ENCODE assay signal across 7 cellular contexts in the genomic region with DNA sequence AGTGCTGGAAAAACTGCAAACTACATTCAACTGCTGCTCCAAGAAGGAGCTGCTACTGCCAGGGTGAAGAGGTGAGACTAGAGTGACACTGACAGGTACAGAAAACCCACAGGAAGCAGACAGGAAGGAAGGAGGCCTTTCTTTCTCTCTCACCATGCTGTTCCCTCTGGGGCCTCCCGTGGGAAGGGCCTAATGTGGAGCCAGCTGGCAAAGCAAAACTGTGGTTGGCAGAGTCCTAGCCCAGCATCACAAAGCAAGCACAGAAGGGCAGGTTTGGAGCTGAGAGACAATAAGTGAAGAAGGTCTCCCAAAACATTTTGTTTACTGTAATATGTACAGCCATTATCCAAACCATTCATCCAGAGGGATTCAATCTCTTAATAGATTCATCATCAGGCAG.
DNase-seq lines count a peak whose midpoint lies in the region; ATAC-seq and TF ChIP-seq lines count a peak whose summit lies in the region.

No MANE protein-coding gene starts in this region.

- no peak for DNase-seq in Caco-2
- DNase-seq in LHCN-M2 (ENCODE audit: low read depth): peak; percentile 76
- DNase-seq in myocyte (ENCODE audit: low read depth): peak; percentile 57
- no peak for DNase-seq in NOMO-1 treated with dmso at 0.1 percent for 144 hours (lab: John Stamatoyannopoulos, UW; ENCODE audit: unreplicated experiment)
- DNase-seq in islet precursor cell: no peak

- POLR2A ChIA-PET in Caco-2 (lab: Charles Lee): no interaction called here

- no TSS peak for BruUV-seq in Caco-2 (replicated peaks; lab: Mats Ljungman, UMichigan)

- no peaks in the 10 kb centered on the region for H3K36me3 ChIP-seq in Caco-2 (ENCODE audit: control insufficient read depth, insufficient read depth, low read length)

- H3K27me3 Mint-ChIP-seq in Caco-2 (ENCODE audit: insufficient read depth, unreplicated experiment): no peaks in the 10 kb centered on the region

- H3K4me3 Mint-ChIP-seq in Caco-2 (ENCODE audit: unreplicated experiment): no peak overlapping the region

- no peaks in the 10 kb centered on the region for H3K27me3 ChIP-seq in Caco-2 (replicated peaks; ENCODE audit: control insufficient read depth, insufficient read depth, low read length)

- H3K27ac Mint-ChIP-seq in Caco-2 (ENCODE audit: unreplicated experiment): peak overlapping the region; percentile 97

- peak overlapping the region; percentile 97 for H3K27ac ChIP-seq in angular gyrus (ENCODE audit: low read depth, low read length)

- peaks cover 45% of the 10 kb centered on the region for H3K4me1 Mint-ChIP-seq in Caco-2 (ENCODE audit: low read depth, unreplicated experiment)

- no peak for TF ChIP-seq CTCF in Caco-2 (IDR thresholded peaks at IDR 0.05; ENCODE audit: insufficient read depth in 1 of 2, low read depth in 1 of 2, low read length in 1 of 2, severe bottlenecking in 1 of 2, unreplicated experiment in 1 of 2)

- peaks cover 10% of the 10 kb centered on the region for H3K36me3 Mint-ChIP-seq in Caco-2 (ENCODE audit: insufficient read depth, unreplicated experiment)

- no peak for ATAC-seq in GM19467 (IDR thresholded peaks at IDR 0.05; ENCODE audit: unreplicated experiment)

- H3K4me1 ChIP-seq in Caco-2: peaks cover 61% of the 10 kb centered on the region

- H3K9me3 ChIP-seq in Caco-2: no peaks in the 10 kb centered on the region

- peaks cover 7% of the 10 kb centered on the region for H3K9me3 Mint-ChIP-seq in Caco-2 (ENCODE audit: unreplicated experiment)

- intact Hi-C loops in Caco-2 (cut with micrococcal nuclease; ENCODE audit: unreplicated experiment): no loop called here

- H3K4me3 ChIP-seq in Caco-2 (ENCODE audit: low read depth, low read length): no peak overlapping the region

- CTCF ChIA-PET in Caco-2 (lab: Charles Lee): interaction anchor here (2.1 kb wide), 1 partner anchor 31 kb away, joined by 5 read pairs; no protein-coding TSS in a partner anchor

Comparison
In these comparisons a context has a peak if more than half of its experiments do, and no peak if none do; other contexts are left out.
1. DNase-seq: peak in LHCN-M2 (single experiment) and myocyte (single experiment); none in Caco-2 (0 of 2), NOMO-1 treated with dmso at 0.1 percent for 144 hours (single experiment) and islet precursor cell (single experiment).